In the genomic region with DNA sequence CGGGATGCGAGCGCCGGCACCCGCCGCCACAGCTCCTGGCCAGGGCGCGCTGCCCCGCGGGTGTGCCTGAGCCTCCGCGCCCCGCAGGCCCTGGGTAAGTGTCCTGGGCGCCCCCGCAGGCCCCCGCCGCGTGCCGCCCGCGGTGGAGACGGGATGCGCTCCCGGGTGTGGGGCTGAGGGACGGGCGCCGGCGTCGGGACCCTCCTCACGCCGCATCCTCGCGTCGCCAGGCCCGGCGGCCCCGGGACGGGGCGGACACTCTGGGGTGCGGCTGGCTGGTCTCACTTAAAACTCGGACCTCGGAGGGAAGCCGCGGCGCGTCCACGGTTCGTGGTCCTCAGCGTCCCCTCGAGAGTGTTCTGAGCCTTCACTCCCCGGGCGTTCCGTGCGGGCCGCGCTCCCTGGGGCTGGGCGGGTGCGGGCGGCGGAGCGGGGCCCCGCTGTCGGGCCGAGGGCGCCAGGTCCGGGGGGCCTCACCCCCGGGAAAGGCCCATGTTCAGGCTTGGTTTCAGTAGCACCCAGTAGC, we compare ENCODE assay signal across 8 cellular contexts. TPM values are rescaled to one million over a fixed set of nuclear protein-coding genes. Genes with fewer than 3 reads are reported as not detected.
DNase-seq lines count a peak whose midpoint lies in the region; ATAC-seq and TF ChIP-seq lines count a peak whose summit lies in the region.

No MANE protein-coding gene starts in this region.

- no peaks in the 10 kb centered on the region for H3K9me3 Mint-ChIP-seq in activated naive CD8-positive, alpha-beta T cell treated with anti-CD3 and anti-CD28 coated beads, Interleukin-2, amount 10 ng/mL, durations not matched to agents 7 days and 5 days
- peaks cover 10% of the 10 kb centered on the region for H3K9me3 Mint-ChIP-seq in nephron progenitor cell

- DNase-seq in activated naive CD8-positive, alpha-beta T cell treated with anti-CD3 and anti-CD28 coated beads, Interleukin-2, amount 10 ng/mL, durations not matched to agents 7 days and 5 days, result no peak
- DNase-seq in nephron progenitor cell (no peak), NCI-H1694 (lab: John Stamatoyannopoulos, UW) (no peak), inferior parietal cortex (ENCODE audit: extremely low spot score) (no peak)

- no peak for TF ChIP-seq EP300 in neural cell (conservative IDR thresholded peaks at IDR 0.05; ENCODE audit: poor library complexity, severe bottlenecking)

- peaks cover 18% of the 10 kb centered on the region for H3K36me3 Mint-ChIP-seq in activated naive CD8-positive, alpha-beta T cell treated with anti-CD3 and anti-CD28 coated beads, Interleukin-2, amount 10 ng/mL, durations not matched to agents 7 days and 5 days
- no peaks in the 10 kb centered on the region for H3K36me3 Mint-ChIP-seq in nephron progenitor cell (ENCODE audit: low read depth)

- H3K4me3 ChIP-seq in neural cell (ENCODE audit: low read length), result peak overlapping the region; percentile 73

- TF ChIP-seq CTCF in neural cell (IDR thresholded peaks at IDR 0.05; ENCODE audit: poor library complexity, severe bottlenecking) (no peak), nephron progenitor cell (IDR thresholded peaks at IDR 0.05) (no peak)

- H3K27ac Mint-ChIP-seq in activated naive CD8-positive, alpha-beta T cell treated with anti-CD3 and anti-CD28 coated beads, Interleukin-2, amount 10 ng/mL, durations not matched to agents 7 days and 5 days, result no peak overlapping the region
- H3K27ac Mint-ChIP-seq in nephron progenitor cell, result no peak overlapping the region

- TF ChIP-seq RAD21 in neural cell (conservative IDR thresholded peaks at IDR 0.05), result no peak

- POLR2A ChIA-PET in activated naive CD8-positive, alpha-beta T cell treated with anti-CD3 and anti-CD28 coated beads, Interleukin-2, amount 10 ng/mL, durations not matched to agents 7 days and 5 days (lab: Charles Lee), result interaction anchor here (0.8 to 1.4 kb wide), 5 partner anchors 10 to 104 kb away, joined by 3 to 4 read pairs (median 4); partner anchors contain the start of genes CCDC127 and SDHA

- no peaks in the 10 kb centered on the region for H3K36me3 ChIP-seq in neural cell (ENCODE audit: insufficient read depth, low read length)

- peaks cover 16% of the 10 kb centered on the region for H3K4me1 Mint-ChIP-seq in activated naive CD8-positive, alpha-beta T cell treated with anti-CD3 and anti-CD28 coated beads, Interleukin-2, amount 10 ng/mL, durations not matched to agents 7 days and 5 days
- H3K4me1 Mint-ChIP-seq in nephron progenitor cell, result peaks cover 7% of the 10 kb centered on the region

- no peak overlapping the region for H3K9ac ChIP-seq in neural cell (ENCODE audit: low read length)

- no peaks in the 10 kb centered on the region for H3K79me2 ChIP-seq in neural cell (replicated peaks; ENCODE audit: insufficient read depth, low read length)

- H4K20me1 ChIP-seq in neural cell (ENCODE audit: insufficient read depth), result no peaks in the 10 kb centered on the region

- no peak overlapping the region for H3K27ac ChIP-seq in neural cell (ENCODE audit: low read length)

- peak overlapping the region; percentile 55 for H3K4me3 Mint-ChIP-seq in activated naive CD8-positive, alpha-beta T cell treated with anti-CD3 and anti-CD28 coated beads, Interleukin-2, amount 10 ng/mL, durations not matched to agents 7 days and 5 days
- H3K4me3 Mint-ChIP-seq in nephron progenitor cell, result no peak overlapping the region

- H3K4me2 ChIP-seq in neural cell (ENCODE audit: low read length), result no peak overlapping the region

- ATAC-seq in GM18505 (IDR thresholded peaks at IDR 0.05; ENCODE audit: unreplicated experiment) (no peak), HG02571 (IDR thresholded peaks at IDR 0.05; ENCODE audit: unreplicated experiment) (peak; percentile 7), HG03457 (IDR thresholded peaks at IDR 0.05; ENCODE audit: unreplicated experiment) (no peak)
- ATAC-seq in activated naive CD8-positive, alpha-beta T cell treated with anti-CD3 and anti-CD28 coated beads, Interleukin-2, amount 10 ng/mL, durations not matched to agents 7 days and 5 days (ENCODE audit: low read depth), result peak; percentile 15

- no peaks in the 10 kb centered on the region for H3K9me2 ChIP-seq in neural cell (ENCODE audit: insufficient read depth, low read length)

- peak; percentile 30 for TF ChIP-seq POLR2A in GM18505 (IDR thresholded peaks at IDR 0.05; ENCODE audit: borderline replicate concordance, extremely low read depth, insufficient read depth, insufficient read length)

- H3K9me3 ChIP-seq in neural cell (ENCODE audit: low read length), result peaks cover 5% of the 10 kb centered on the region

- peaks cover 17% of the 10 kb centered on the region for H3K27me3 Mint-ChIP-seq in activated naive CD8-positive, alpha-beta T cell treated with anti-CD3 and anti-CD28 coated beads, Interleukin-2, amount 10 ng/mL, durations not matched to agents 7 days and 5 days
- H3K27me3 Mint-ChIP-seq in nephron progenitor cell (ENCODE audit: low read depth, poor library complexity), result peaks cover 76% of the 10 kb centered on the region

- H2AFZ ChIP-seq in neural cell (ENCODE audit: low read depth, low read length), result no peak overlapping the region

- H3F3A ChIP-seq in neural cell (ENCODE audit: insufficient read depth, low read length, poor library complexity, severe bottlenecking), result no peaks in the 10 kb centered on the region

- peaks cover 60% of the 10 kb centered on the region for H3K27me3 ChIP-seq in neural cell (ENCODE audit: insufficient read depth, low read depth, low read length)

TF ChIP-seq in neural cell, 6 proteins besides CTCF, POLR2A, EP300 and RAD21:
- TF ChIP-seq MXI1 (conservative IDR thresholded peaks at IDR 0.05; ENCODE audit: poor library complexity, severe bottlenecking), result no peak
- TF ChIP-seq TAF1 (IDR thresholded peaks at IDR 0.05; ENCODE audit: low read depth), result no peak

RNA-seq across cellular contexts. Expression of gene AHRR, which starts 0.3 kb away (rescaled TPM):
- total RNA-seq in activated naive CD8-positive, alpha-beta T cell treated with anti-CD3 and anti-CD28 coated beads, Interleukin-2, amount 10 ng/mL, durations not matched to agents 7 days and 5 days, result 10 to 100 TPM; 35.7 to 41.6 TPM
- polyA plus RNA-seq in neural cell, result 0.26 and 0.90 TPM in 2 replicates
- polyA minus RNA-seq in neural cell, result 0.49 TPM in 1 of 2 replicates, not detected in the other

RNA-seq across cellular contexts. Expression of gene PDCD6, which starts 50.3 kb away (rescaled TPM):
- total RNA-seq in activated naive CD8-positive, alpha-beta T cell treated with anti-CD3 and anti-CD28 coated beads, Interleukin-2, amount 10 ng/mL, durations not matched to agents 7 days and 5 days, result 10 to 100 TPM; 85.6 to 87.6 TPM
- polyA plus RNA-seq in neural cell, result 207 TPM in 2 replicates
- polyA minus RNA-seq in neural cell, result 46.7 and 55.7 TPM in 2 replicates

Comparison
In these comparisons a context has a peak if more than half of its experiments do, and no peak if none do; other contexts are left out.
1. ATAC-seq: peak in HG02571 (single experiment) and activated naive CD8-positive, alpha-beta T cell treated with anti-CD3 and anti-CD28 coated beads, Interleukin-2, amount 10 ng/mL, durations not matched to agents 7 days and 5 days (single experiment); none in GM18505 (single experiment) and HG03457 (single experiment).